Comparison of ENCODE assay signal across 8 cellular contexts in genomic region chr11:19259487-19260345, GRCh38.
A peak's percentile ranks its signal among the peaks of the same experiment; 100 is the strongest.
DNase-seq lines count a peak whose midpoint lies in the region; ATAC-seq and TF ChIP-seq lines count a peak whose summit lies in the region.

No MANE protein-coding gene starts in this region.

- H3K4me3 Mint-ChIP-seq in T-helper 2 cell treated with Interferon-gamma antibody and Interleukin-4, amounts not matched to agents 5 μg/mL and 100 μg/mL, for 36 hours: no peak overlapping the region

- TF ChIP-seq CTCF in LNCaP clone FGC (IDR thresholded peaks at IDR 0.05; ENCODE audit: control insufficient read depth, extremely low read depth, insufficient read depth): peak; percentile 91

- peak; percentile 94 for ATAC-seq in GM19351 (IDR thresholded peaks at IDR 0.05; ENCODE audit: unreplicated experiment)
- ATAC-seq in HG03045 (IDR thresholded peaks at IDR 0.05; ENCODE audit: unreplicated experiment): no peak

- no peak overlapping the region for H3K4me3 ChIP-seq in LNCaP clone FGC (ENCODE audit: low read depth, low read length)

- no peaks in the 10 kb centered on the region for H3K9me3 Mint-ChIP-seq in T-helper 2 cell treated with Interferon-gamma antibody and Interleukin-4, amounts not matched to agents 5 μg/mL and 100 μg/mL, for 36 hours

- H3K27ac Mint-ChIP-seq in T-helper 2 cell treated with Interferon-gamma antibody and Interleukin-4, amounts not matched to agents 5 μg/mL and 100 μg/mL, for 36 hours: no peak overlapping the region

- no peaks in the 10 kb centered on the region for H3K36me3 Mint-ChIP-seq in T-helper 2 cell treated with Interferon-gamma antibody and Interleukin-4, amounts not matched to agents 5 μg/mL and 100 μg/mL, for 36 hours (ENCODE audit: low read depth)

- H3K27me3 Mint-ChIP-seq in T-helper 2 cell treated with Interferon-gamma antibody and Interleukin-4, amounts not matched to agents 5 μg/mL and 100 μg/mL, for 36 hours (ENCODE audit: low read depth): peaks cover 13% of the 10 kb centered on the region

- no peaks in the 10 kb centered on the region for H3K4me1 Mint-ChIP-seq in T-helper 2 cell treated with Interferon-gamma antibody and Interleukin-4, amounts not matched to agents 5 μg/mL and 100 μg/mL, for 36 hours (ENCODE audit: low read depth)

- peak; percentile 74 for DNase-seq in CD1c-positive myeloid dendritic cell (ENCODE audit: extremely low spot score)
- no peak for DNase-seq in LNCaP clone FGC (ENCODE audit: low read depth)
- DNase-seq in T-helper 2 cell treated with Interferon-gamma antibody and Interleukin-4, amounts not matched to agents 5 μg/mL and 100 μg/mL, for 36 hours (ENCODE audit: low spot score): peak; percentile 39
- DNase-seq in astrocyte of the hippocampus (ENCODE audit: low read depth, low spot score): peak; percentile 76
- DNase-seq in hypothalamus (lab: John Stamatoyannopoulos, UW): peak in 39 of 51 donors; percentile 2 to 77 (median 41)
- peak; percentile 24 for DNase-seq in smooth muscle cell of the brain vasculature (ENCODE audit: low read depth, low spot score)
